ENCODE assay signal across 27 cellular contexts in the genomic region with DNA sequence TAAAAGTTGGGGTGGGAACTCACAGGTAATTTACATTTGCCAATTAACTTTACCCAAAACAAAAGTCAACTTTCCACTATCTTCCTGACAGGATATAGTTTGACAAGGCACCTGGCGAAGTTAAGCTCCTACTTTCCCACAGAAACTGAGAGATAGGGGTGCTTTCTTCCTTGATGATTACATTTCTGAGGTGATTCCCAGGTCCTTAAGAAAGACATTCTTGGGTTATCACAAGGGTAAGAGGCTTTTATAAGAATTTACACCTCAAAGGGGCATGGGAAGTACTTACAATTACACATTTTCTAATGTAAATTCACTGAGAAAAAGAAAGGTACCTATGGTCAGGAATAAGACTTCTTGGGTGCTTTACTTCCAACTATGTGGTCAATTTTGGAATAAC.
"Had no signal": no experiment of that assay in that cellular context is flagged by ENCODE, and none has a peak within 500 bp of the region (broad histone marks: within the 10 kb centered on the region; RNA-seq: fewer than 3 reads in every experiment).

No MANE protein-coding gene starts in this region.

- H3K4me1 ChIP-seq: neural progenitor cell, pancreas, psoas muscle, right lobe of liver, sigmoid colon, stomach, thyroid gland, tibial nerve, upper lobe of left lung, vagina had no signal

- H2AFZ ChIP-seq: neural progenitor cell had no signal

- H3K4me2 ChIP-seq: neural progenitor cell had no signal

- H3K9me3 ChIP-seq: pancreas, psoas muscle, right lobe of liver, sigmoid colon, stomach, thoracic aorta, thyroid gland, tibial nerve, upper lobe of left lung, vagina had no signal

- H3K27me3 Mint-ChIP-seq: progenitor cell of endocrine pancreas; stimulated activated naive B cell treated with anti-CD40 and anti-IgM and Interleukin-4, amounts not matched to agents 10 μg/mL and 1 μg/mL and 100 μg/mL, for 72 hours; stimulated activated naive CD8-positive, alpha-beta T cell treated with anti-CD3 and anti-CD28 coated beads, Interleukin-15, Interleukin-2, amounts not matched to agents 100 ng/mL and 50 ng/mL, for 24 hours had no signal

- ATAC-seq: natural killer cell; pancreas; psoas muscle; right cardiac atrium; right lobe of liver; stimulated activated effector memory CD8-positive, alpha-beta T cell treated with anti-CD3 and anti-CD28 coated beads, Interleukin-12 subunit alpha, Interleukin-12 subunit beta, amount 100 ng/mL, for 72 hours; stimulated activated naive B cell treated with anti-CD40 and anti-IgM and Interleukin-4, amounts not matched to agents 10 μg/mL and 1 μg/mL and 100 μg/mL, for 72 hours had no signal

- H3K36me3 ChIP-seq: neural progenitor cell, pancreas, right lobe of liver, sigmoid colon, stomach, thoracic aorta, thyroid gland, tibial nerve, upper lobe of left lung, vagina had no signal

- H3K27ac ChIP-seq: neural progenitor cell, pancreas, psoas muscle, right lobe of liver, sigmoid colon, stomach, thoracic aorta, thyroid gland, tibial nerve, upper lobe of left lung, vagina had no signal

- H3K4me1 Mint-ChIP-seq: natural killer cell; nephron; neural progenitor cell; stimulated activated effector memory CD8-positive, alpha-beta T cell treated with anti-CD3 and anti-CD28 coated beads, Interleukin-12 subunit alpha, Interleukin-12 subunit beta, amount 100 ng/mL, for 72 hours; stimulated activated naive B cell treated with anti-CD40 and anti-IgM and Interleukin-4, amounts not matched to agents 10 μg/mL and 1 μg/mL and 100 μg/mL, for 72 hours had no signal

- DNase-seq: natural killer cell; occipital lobe; pancreas; posterior cingulate gyrus; psoas muscle; right cardiac atrium; right lobe of liver; sigmoid colon; small intestine; stimulated activated CD4-positive, alpha-beta T cell treated with anti-CD3 and anti-CD28 coated beads, Interleukin-15, amount 100 ng/mL, for 24 hours; stimulated activated CD4-positive, alpha-beta T cell treated with anti-CD3 and anti-CD28 coated beads, Interleukin-2, amount 100 ng/mL, for 24 hours; stimulated activated CD4-positive, alpha-beta T cell treated with anti-CD3 and anti-CD28 coated beads, Interleukin-2, amount 100 ng/mL, for 48 hours; stimulated activated CD4-positive, alpha-beta T cell treated with anti-CD3 and anti-CD28 coated beads, Interleukin-4, amount 100 ng/mL, for 24 hours; stimulated activated naive B cell treated with anti-CD40 and anti-IgM and Interleukin-4, amounts not matched to agents 10 μg/mL and 1 μg/mL and 100 μg/mL, for 72 hours; stimulated activated naive CD4-positive, alpha-beta T cell treated with Interleukin-2 at 50 U/mL for 16 hours; stomach; thyroid gland; trophoblast cell had no signal

- H3K27me3 ChIP-seq: neural progenitor cell, pancreas, right lobe of liver, sigmoid colon, stomach, thyroid gland, tibial nerve, upper lobe of left lung, vagina had no signal

- H3K9ac ChIP-seq: neural progenitor cell had no signal

- H3K9me3 Mint-ChIP-seq: nephron; stimulated activated naive B cell treated with anti-CD40 and anti-IgM and Interleukin-4, amounts not matched to agents 10 μg/mL and 1 μg/mL and 100 μg/mL, for 72 hours had no signal

- H3K4me3 Mint-ChIP-seq: natural killer cell; nephron; neural progenitor cell; stimulated activated effector memory CD8-positive, alpha-beta T cell treated with anti-CD3 and anti-CD28 coated beads, Interleukin-12 subunit alpha, Interleukin-12 subunit beta, amount 100 ng/mL, for 72 hours; stimulated activated naive B cell treated with anti-CD40 and anti-IgM and Interleukin-4, amounts not matched to agents 10 μg/mL and 1 μg/mL and 100 μg/mL, for 72 hours; stimulated activated naive CD8-positive, alpha-beta T cell treated with anti-CD3 and anti-CD28 coated beads, Interleukin-15, Interleukin-2, amounts not matched to agents 100 ng/mL and 50 ng/mL, for 24 hours had no signal

- H3K36me3 Mint-ChIP-seq: neural progenitor cell; stimulated activated effector memory CD8-positive, alpha-beta T cell treated with anti-CD3 and anti-CD28 coated beads, Interleukin-12 subunit alpha, Interleukin-12 subunit beta, amount 100 ng/mL, for 72 hours; stimulated activated naive B cell treated with anti-CD40 and anti-IgM and Interleukin-4, amounts not matched to agents 10 μg/mL and 1 μg/mL and 100 μg/mL, for 72 hours had no signal

- H3K4me3 ChIP-seq: neural progenitor cell, pancreas, psoas muscle, right lobe of liver, sigmoid colon, stomach, thoracic aorta, thyroid gland, tibial nerve, upper lobe of left lung, vagina had no signal

- H3K27ac Mint-ChIP-seq: natural killer cell; nephron; neural progenitor cell; progenitor cell of endocrine pancreas; stimulated activated effector memory CD8-positive, alpha-beta T cell treated with anti-CD3 and anti-CD28 coated beads, Interleukin-12 subunit alpha, Interleukin-12 subunit beta, amount 100 ng/mL, for 72 hours; stimulated activated naive B cell treated with anti-CD40 and anti-IgM and Interleukin-4, amounts not matched to agents 10 μg/mL and 1 μg/mL and 100 μg/mL, for 72 hours; stimulated activated naive CD8-positive, alpha-beta T cell treated with anti-CD3 and anti-CD28 coated beads, Interleukin-15, Interleukin-2, amounts not matched to agents 100 ng/mL and 50 ng/mL, for 24 hours had no signal
